Comparison of ENCODE assay signal across 23 cellular contexts in genomic region chr3:7307410-7307809, GRCh38.
DNase-seq lines count a peak whose midpoint lies in the region; ATAC-seq and TF ChIP-seq lines count a peak whose summit lies in the region.
"Had no signal": no experiment of that assay in that cellular context is flagged by ENCODE, and none has a peak within 500 bp of the region (broad histone marks: within the 10 kb centered on the region; RNA-seq: fewer than 3 reads in every experiment).

No MANE protein-coding gene starts in this region.

- in situ Hi-C loops in astrocyte of the spinal cord (cut with HindIII; ENCODE audit: low sequenced_read_pairs) = no loop called here
- in situ Hi-C loops in GM13977 (cut with MboI; ENCODE audit: low pct_unique_long_range_greater_than_20kb, low sequenced_read_pairs, unreplicated experiment) = no loop called here

- peaks cover 5% of the 10 kb centered on the region for H3K4me1 ChIP-seq in right cardiac atrium (ENCODE audit: control insufficient read depth, insufficient read depth, low read length)
- H3K4me1 ChIP-seq: A549, foreskin keratinocyte, prostate gland had no signal

- intact Hi-C loops in right cardiac atrium (cut with DNase I) = no loop called here
- intact Hi-C loops in Right ventricle myocardium inferior (cut with DNase I) = no loop called here

- TF ChIP-seq CTCF in astrocyte of the spinal cord (IDR thresholded peaks at IDR 0.05; ENCODE audit: low read depth, low read length) = no peak
- no peak for TF ChIP-seq CTCF in GM13977 (IDR thresholded peaks at IDR 0.05; ENCODE audit: extremely low read depth, insufficient read depth, missing control alignments)

- peak; percentile 39 to 75 for ATAC-seq in right cardiac atrium
- no peak for ATAC-seq in Right ventricle myocardium inferior
- no peak for ATAC-seq in GM18861 (IDR thresholded peaks at IDR 0.05; ENCODE audit: unreplicated experiment)
- ATAC-seq: A549; activated CD8-positive, alpha-beta memory T cell treated with anti-CD3 and anti-CD28 coated beads, Interleukin-2, amount 10 ng/mL, durations not matched to agents 7 days and 5 days; foreskin keratinocyte had no signal

- DNase-seq in right cardiac atrium = no peak
- DNase-seq in Right ventricle myocardium inferior (ENCODE audit: missing footprints) = no peak
- DNase-seq in astrocyte of the spinal cord (ENCODE audit: low read depth, low spot score) = peak; percentile 58
- DNase-seq in lung microvascular endothelial cell (ENCODE audit: low read depth in 2 of 2) = peak; percentile 65 to 87
- no peak for DNase-seq in stimulated activated CD8-positive, alpha-beta memory T cell treated with anti-CD3 and anti-CD28 coated beads, Interleukin-4, amount 100 ng/mL, for 48 hours
- no peak for DNase-seq in AG08395 (ENCODE audit: low spot score)
- DNase-seq in GM13977 (ENCODE audit: low spot score) = no peak
- DNase-seq: activated CD4-positive, alpha-beta T cell treated with anti-CD3 and anti-CD28 coated beads, Interleukin-2, amount 10 ng/mL, durations not matched to agents 24 days and 14 days; activated CD8-positive, alpha-beta memory T cell treated with anti-CD3 and anti-CD28 coated beads, Interleukin-2, amount 10 ng/mL, durations not matched to agents 7 days and 5 days; foreskin keratinocyte; MG63; NCI-H1436; NCI-H524; nephron progenitor cell; RPMI8226; spleen; substantia nigra; SW 1271 had no signal

- 47% methylated on average over 2 of the region's 2 CpGs for WGBS in right cardiac atrium

- no peaks in the 10 kb centered on the region for H3K27me3 ChIP-seq in right cardiac atrium (ENCODE audit: control insufficient read depth, insufficient read depth)
- H3K27me3 ChIP-seq: foreskin keratinocyte, MG63, spleen had no signal

- H3K27ac ChIP-seq in right cardiac atrium (ENCODE audit: low read length) = no peak overlapping the region
- H3K27ac ChIP-seq: A549, C4-2B, foreskin keratinocyte, HL-60, prostate gland had no signal

- H3K4me3 ChIP-seq in right cardiac atrium (ENCODE audit: low read length) = no peak overlapping the region
- no peak overlapping the region for H3K4me3 ChIP-seq in astrocyte of the spinal cord (ENCODE audit: low read depth, low read length)
- H3K4me3 ChIP-seq: A549, MG63, prostate gland, spleen had no signal

- H3K9me3 ChIP-seq in right cardiac atrium (ENCODE audit: control insufficient read depth, low read length) = no peaks in the 10 kb centered on the region
- H3K9me3 ChIP-seq: A549, MG63, prostate gland had no signal

Comparison
In these comparisons a context has a peak if more than half of its experiments do, and no peak if none do; other contexts are left out.
1. ATAC-seq: peak in right cardiac atrium (2 of 2); none in Right ventricle myocardium inferior (single experiment) and GM18861 (single experiment).
2. DNase-seq: peak in astrocyte of the spinal cord (single experiment) and lung microvascular endothelial cell (2 of 2); none in right cardiac atrium (0 of 3), Right ventricle myocardium inferior (single experiment), stimulated activated CD8-positive, alpha-beta memory T cell treated with anti-CD3 and anti-CD28 coated beads, Interleukin-4, amount 100 ng/mL, for 48 hours (single experiment), AG08395 (single experiment) and GM13977 (single experiment).